ENCODE assay signal across 1 cellular context in the genomic region with DNA sequence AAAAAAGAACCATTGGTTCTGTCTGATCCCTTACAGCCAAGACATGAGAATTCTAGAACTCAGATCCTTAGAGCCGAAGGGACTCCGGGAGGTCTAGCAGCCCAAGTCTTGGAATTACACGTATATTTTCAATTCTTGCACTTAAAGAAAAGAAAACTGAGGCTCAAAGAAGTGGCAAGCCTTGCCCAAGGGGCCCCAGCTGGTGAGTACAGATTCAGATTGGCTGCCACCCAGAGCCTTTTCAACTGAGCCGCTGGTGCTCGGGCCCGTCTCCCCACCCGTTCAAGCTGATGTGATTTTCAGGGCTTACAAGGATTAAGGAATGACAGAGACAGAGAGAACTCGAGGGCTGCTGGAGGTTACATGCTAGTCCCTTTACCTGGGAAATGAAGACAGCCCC.
TF ChIP-seq lines count a peak whose summit lies in the region.

No MANE protein-coding gene starts in this region.

TF ChIP-seq in GM12878, 131 proteins besides CTCF, POLR2A, EP300 and RAD21 (continued from another document):
- TF ChIP-seq, protein P1, sequence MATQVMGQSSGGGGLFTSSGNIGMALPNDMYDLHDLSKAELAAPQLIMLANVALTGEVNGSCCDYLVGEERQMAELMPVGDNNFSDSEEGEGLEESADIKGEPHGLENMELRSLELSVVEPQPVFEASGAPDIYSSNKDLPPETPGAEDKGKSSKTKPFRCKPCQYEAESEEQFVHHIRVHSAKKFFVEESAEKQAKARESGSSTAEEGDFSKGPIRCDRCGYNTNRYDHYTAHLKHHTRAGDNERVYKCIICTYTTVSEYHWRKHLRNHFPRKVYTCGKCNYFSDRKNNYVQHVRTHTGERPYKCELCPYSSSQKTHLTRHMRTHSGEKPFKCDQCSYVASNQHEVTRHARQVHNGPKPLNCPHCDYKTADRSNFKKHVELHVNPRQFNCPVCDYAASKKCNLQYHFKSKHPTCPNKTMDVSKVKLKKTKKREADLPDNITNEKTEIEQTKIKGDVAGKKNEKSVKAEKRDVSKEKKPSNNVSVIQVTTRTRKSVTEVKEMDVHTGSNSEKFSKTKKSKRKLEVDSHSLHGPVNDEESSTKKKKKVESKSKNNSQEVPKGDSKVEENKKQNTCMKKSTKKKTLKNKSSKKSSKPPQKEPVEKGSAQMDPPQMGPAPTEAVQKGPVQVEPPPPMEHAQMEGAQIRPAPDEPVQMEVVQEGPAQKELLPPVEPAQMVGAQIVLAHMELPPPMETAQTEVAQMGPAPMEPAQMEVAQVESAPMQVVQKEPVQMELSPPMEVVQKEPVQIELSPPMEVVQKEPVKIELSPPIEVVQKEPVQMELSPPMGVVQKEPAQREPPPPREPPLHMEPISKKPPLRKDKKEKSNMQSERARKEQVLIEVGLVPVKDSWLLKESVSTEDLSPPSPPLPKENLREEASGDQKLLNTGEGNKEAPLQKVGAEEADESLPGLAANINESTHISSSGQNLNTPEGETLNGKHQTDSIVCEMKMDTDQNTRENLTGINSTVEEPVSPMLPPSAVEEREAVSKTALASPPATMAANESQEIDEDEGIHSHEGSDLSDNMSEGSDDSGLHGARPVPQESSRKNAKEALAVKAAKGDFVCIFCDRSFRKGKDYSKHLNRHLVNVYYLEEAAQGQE (IDR thresholded peaks at IDR 0.05; ENCODE audit: low read depth, low read length), result no peak
